8 cellular contexts compared by ENCODE assay signal in the genomic region with DNA sequence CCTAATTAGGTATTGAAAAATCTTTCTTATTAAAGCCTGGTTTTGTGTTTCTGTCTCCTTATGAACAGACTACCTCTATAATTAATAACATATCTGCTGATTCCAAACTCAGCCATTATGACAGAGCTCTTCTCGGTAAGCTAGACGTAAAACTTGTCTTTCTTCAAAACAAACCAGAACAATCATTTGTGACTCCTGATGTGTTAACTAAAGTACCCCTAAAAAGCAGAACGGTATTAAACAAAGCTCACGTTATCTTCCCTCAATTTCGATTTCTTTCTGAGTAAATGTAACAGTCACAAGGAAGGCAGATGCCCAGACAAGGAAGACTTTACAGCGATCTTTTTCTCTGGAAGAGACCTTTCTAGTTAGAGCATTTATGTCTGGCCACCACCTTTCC. TPM values are rescaled to one million over a fixed set of nuclear protein-coding genes. Genes with fewer than 3 reads are reported as not detected.
DNase-seq lines count a peak whose midpoint lies in the region; ATAC-seq, FAIRE-seq and TF ChIP-seq lines count a peak whose summit lies in the region.

No MANE protein-coding gene starts in this region.

- H3K36me3 Mint-ChIP-seq in activated CD4-positive, alpha-beta T cell treated with anti-CD3 and anti-CD28 coated beads, Interleukin-2, amount 10 ng/mL, durations not matched to agents 7 days and 5 days (ENCODE audit: low read depth), result peaks cover 2% of the 10 kb centered on the region
- H3K36me3 Mint-ChIP-seq in astrocyte (ENCODE audit: low read depth, unreplicated experiment), result peaks cover 3% of the 10 kb centered on the region

- H3K9me3 Mint-ChIP-seq in activated CD4-positive, alpha-beta T cell treated with anti-CD3 and anti-CD28 coated beads, Interleukin-2, amount 10 ng/mL, durations not matched to agents 7 days and 5 days, result no peaks in the 10 kb centered on the region
- H3K9me3 Mint-ChIP-seq in astrocyte (ENCODE audit: unreplicated experiment), result no peaks in the 10 kb centered on the region

- H3K36me3 ChIP-seq in astrocyte (ENCODE audit: insufficient read depth, low read length) (peaks cover 6% of the 10 kb centered on the region), tibial artery (peaks cover 0 to under 1% (median 0%) of the 10 kb centered on the region in 3 donors)

- H4K20me1 ChIP-seq in astrocyte (ENCODE audit: insufficient read depth, low read length), result peaks cover 3% of the 10 kb centered on the region

- no peak overlapping the region for H3K27ac Mint-ChIP-seq in activated CD4-positive, alpha-beta T cell treated with anti-CD3 and anti-CD28 coated beads, Interleukin-2, amount 10 ng/mL, durations not matched to agents 7 days and 5 days
- H3K27ac Mint-ChIP-seq in astrocyte (ENCODE audit: unreplicated experiment), result peak overlapping the region; percentile 54

- no peak for FAIRE-seq in astrocyte (lab: Jason Lieb, UNC)

- H3K27me3 Mint-ChIP-seq in activated CD4-positive, alpha-beta T cell treated with anti-CD3 and anti-CD28 coated beads, Interleukin-2, amount 10 ng/mL, durations not matched to agents 7 days and 5 days, result peaks cover 28% of the 10 kb centered on the region
- H3K27me3 Mint-ChIP-seq in astrocyte (ENCODE audit: low read depth, unreplicated experiment), result no peaks in the 10 kb centered on the region

- H3K27ac ChIP-seq in astrocyte (ENCODE audit: low read depth, low read length), result peak overlapping the region; percentile 65
- peak overlapping the region; percentile 36 for H3K27ac ChIP-seq in layer of hippocampus (ENCODE audit: low read depth, low read length)
- peak overlapping the region; percentile 60 to 92 for H3K27ac ChIP-seq in tibial artery

- H3K9me3 ChIP-seq in astrocyte (ENCODE audit: insufficient read depth, low read depth, low read length) (no peaks in the 10 kb centered on the region), tibial artery (no peaks in the 10 kb centered on the region)

- no peaks in the 10 kb centered on the region for H3K27me3 ChIP-seq in astrocyte (ENCODE audit: insufficient read depth, low read length)
- no peaks in the 10 kb centered on the region for H3K27me3 ChIP-seq in layer of hippocampus (ENCODE audit: control insufficient read depth, insufficient read depth, low read length)
- H3K27me3 ChIP-seq in tibial artery, result no peaks in the 10 kb centered on the region

- intact Hi-C loops in tibial artery (cut with DNase I; ENCODE audit: low total_unique reads), result loop anchor here (5.0 to 10.0 kb wide), 2 partner anchors 182 to 1669 kb away; no protein-coding TSS in a partner anchor

- CTCF ChIA-PET in activated CD4-positive, alpha-beta T cell treated with anti-CD3 and anti-CD28 coated beads, Interleukin-2, amount 10 ng/mL, durations not matched to agents 7 days and 5 days (lab: Charles Lee), result interaction anchor here (0.9 kb wide), 1 partner anchor 783 kb away, joined by 3 read pairs; no protein-coding TSS in a partner anchor

- no peak for ATAC-seq in HG02870 (IDR thresholded peaks at IDR 0.05; ENCODE audit: unreplicated experiment)

- H3K4me3 Mint-ChIP-seq in activated CD4-positive, alpha-beta T cell treated with anti-CD3 and anti-CD28 coated beads, Interleukin-2, amount 10 ng/mL, durations not matched to agents 7 days and 5 days, result peak overlapping the region; percentile 4
- peak overlapping the region; percentile 88 for H3K4me3 Mint-ChIP-seq in astrocyte (ENCODE audit: unreplicated experiment)

- peak overlapping the region; percentile 77 for H3K4me3 ChIP-seq in astrocyte (ENCODE audit: insufficient read depth, low read depth, low read length)
- peak overlapping the region; percentile 81 to 82 for H3K4me3 ChIP-seq in tibial artery

- H3K9ac ChIP-seq in astrocyte (ENCODE audit: low read length), result peak overlapping the region; percentile 89

- DNase-seq in activated CD4-positive, alpha-beta T cell treated with anti-CD3 and anti-CD28 coated beads, Interleukin-2, amount 10 ng/mL, durations not matched to agents 7 days and 5 days, result no peak
- DNase-seq in activated CD4-positive, alpha-beta T cell treated with anti-CD3 and anti-CD28 coated beads for 1 hour, result no peak
- DNase-seq in astrocyte (ENCODE audit: low read depth), result no peak
- no peak for DNase-seq in tibial artery
- no peak for DNase-seq in stimulated activated naive CD4-positive, alpha-beta T cell (lab: John Stamatoyannopoulos, UW)
- no peak for DNase-seq in DMS53 (lab: John Stamatoyannopoulos, UW)

- peak overlapping the region; percentile 98 for H3K4me2 ChIP-seq in astrocyte (ENCODE audit: low read length)

- POLR2A ChIA-PET in activated CD4-positive, alpha-beta T cell treated with anti-CD3 and anti-CD28 coated beads, Interleukin-2, amount 10 ng/mL, durations not matched to agents 7 days and 5 days (lab: Charles Lee), result no interaction called here

- H2AFZ ChIP-seq in astrocyte (ENCODE audit: low read depth, low read length), result peak overlapping the region; percentile 46

- H3K4me1 ChIP-seq in astrocyte (ENCODE audit: insufficient read depth, low read length), result peaks cover 6% of the 10 kb centered on the region
- peaks cover 0 to 36% (median 18%) of the 10 kb centered on the region in 4 donors for H3K4me1 ChIP-seq in tibial artery

- H3K4me1 Mint-ChIP-seq in activated CD4-positive, alpha-beta T cell treated with anti-CD3 and anti-CD28 coated beads, Interleukin-2, amount 10 ng/mL, durations not matched to agents 7 days and 5 days, result peaks cover 4% of the 10 kb centered on the region
- peaks cover 5% of the 10 kb centered on the region for H3K4me1 Mint-ChIP-seq in astrocyte (ENCODE audit: low read depth, unreplicated experiment)

- no peak for TF ChIP-seq CTCF in astrocyte (IDR thresholded peaks at IDR 0.05; ENCODE audit: insufficient read depth, low read depth, low read length)
- TF ChIP-seq CTCF in tibial artery (IDR thresholded peaks at IDR 0.05), result no peak

- peaks cover 73% of the 10 kb centered on the region for H3K79me2 ChIP-seq in astrocyte (ENCODE audit: insufficient read depth, low read length)

RNA-seq across cellular contexts. Expression of gene SEMA5A, which starts 1.8 kb away (rescaled TPM):
- under 1 TPM; 0.12 TPM for total RNA-seq in activated CD4-positive, alpha-beta T cell treated with anti-CD3 and anti-CD28 coated beads, Interleukin-2, amount 10 ng/mL, durations not matched to agents 7 days and 5 days
- 13.8 and 15.3 TPM in 2 replicates for total RNA-seq in astrocyte

Comparison
In these comparisons a context has a peak if more than half of its experiments do, and no peak if none do; other contexts are left out.
1. RNA of gene SEMA5A, which starts 1.8 kb away (total RNA-seq): 13.8 to 15.3 TPM in astrocyte; 0.12 TPM in activated CD4-positive, alpha-beta T cell treated with anti-CD3 and anti-CD28 coated beads, Interleukin-2, amount 10 ng/mL, durations not matched to agents 7 days and 5 days; every median in the first group is over 10 times any median in the second.
2. Peak in every context shown above with its lines, with median percentiles within 50 percentile points of each other: H3K27ac ChIP-seq.